18 cellular contexts compared by ENCODE assay signal in genomic region chr1:234572966-234573365, GRCh38. TPM values are rescaled to one million over a fixed set of nuclear protein-coding genes. Genes with fewer than 3 reads are reported as not detected.
DNase-seq lines count a peak whose midpoint lies in the region; ATAC-seq and TF ChIP-seq lines count a peak whose summit lies in the region.
"Had no signal": no experiment of that assay in that cellular context is flagged by ENCODE, and none has a peak within 500 bp of the region (broad histone marks: within the 10 kb centered on the region; RNA-seq: fewer than 3 reads in every experiment).

No MANE protein-coding gene starts in this region.

- TF ChIP-seq CTCF in left ventricle myocardium inferior (IDR thresholded peaks at IDR 0.05; ENCODE audit: borderline replicate concordance) (no peak), PC-9 (conservative IDR thresholded peaks at IDR 0.05) (no peak)

- CTCF ChIA-PET in PC-9 (lab: Charles Lee) = interaction anchor here (0.6 kb wide), 1 partner anchor 583 kb away, joined by 4 read pairs; no protein-coding TSS in a partner anchor

- peak overlapping the region; percentile 12; the same call in 1 of the 2 replicates for H3K4me2 ChIP-seq in PC-9

- no peak for ATAC-seq in GM21825 (IDR thresholded peaks at IDR 0.05; ENCODE audit: unreplicated experiment)
- ATAC-seq in GM19324 (IDR thresholded peaks at IDR 0.05; ENCODE audit: low FRiP score, unreplicated experiment) = no peak

- POLR2A ChIA-PET in PC-9 (lab: Charles Lee; ENCODE audit: unreplicated experiment) = interaction anchor here (0.5 to 0.7 kb wide), 3 partner anchors 27 to 151 kb away, joined by 5 to 16 read pairs (median 6); no protein-coding TSS in a partner anchor

- no peak overlapping the region for H2AFZ ChIP-seq in PC-9

- H3K27ac ChIP-seq in left ventricle myocardium inferior (replicated peaks) (peak overlapping the region; percentile 3), PC-9 (no peak overlapping the region), skeletal muscle tissue (ENCODE audit: low read depth, low read length) (peak overlapping the region; percentile 34)
- H3K27ac ChIP-seq: SJSA1 had no signal

- H3K9me3 ChIP-seq in left ventricle myocardium inferior (replicated peaks) = no peaks in the 10 kb centered on the region
- H3K9me3 ChIP-seq in PC-9 (ENCODE audit: insufficient read depth, low read depth) = no peaks in the 10 kb centered on the region
- H3K9me3 ChIP-seq in skeletal muscle tissue (ENCODE audit: control insufficient read depth in 3 of 3, low read length in 3 of 3) = no peaks in the 10 kb centered on the region
- H3K9me3 ChIP-seq: BE2C, SJSA1 had no signal

- H3K4me1 ChIP-seq in left ventricle myocardium inferior (peaks cover 28% of the 10 kb centered on the region), PC-9 (replicated peaks; ENCODE audit: insufficient read depth) (peaks cover 25% of the 10 kb centered on the region), skeletal muscle tissue (ENCODE audit: control insufficient read depth in 3 of 3, insufficient read depth in 3 of 3, low read length in 3 of 3) (peaks cover 9 to 22% (median 15%) of the 10 kb centered on the region in 3 donors)
- H3K4me1 ChIP-seq: SJSA1 had no signal

- 0 out of 2 replicates have a peak, but pooled peaks cover 4% of the 10 kb centered on the region for H3F3A ChIP-seq in PC-9 (ENCODE audit: insufficient read depth, low read depth)

- H3K36me3 ChIP-seq in left ventricle myocardium inferior = no peaks in the 10 kb centered on the region
- H3K36me3 ChIP-seq in PC-9 (ENCODE audit: low read depth) = no peaks in the 10 kb centered on the region
- no peaks in the 10 kb centered on the region for H3K36me3 ChIP-seq in skeletal muscle tissue (ENCODE audit: control insufficient read depth in 3 of 3, insufficient read depth in 3 of 3, low read length in 3 of 3)
- H3K36me3 ChIP-seq: BE2C, SJSA1 had no signal

- no TSS peak for BruUV-seq in PC-9 (replicated peaks; lab: Mats Ljungman, UMichigan)

- H4K20me1 ChIP-seq in PC-9 (ENCODE audit: insufficient read depth) = no peaks in the 10 kb centered on the region

- H3K27me3 ChIP-seq in left ventricle myocardium inferior (ENCODE audit: low read depth) (no peaks in the 10 kb centered on the region), PC-9 (ENCODE audit: insufficient read depth, low read depth) (no peaks in the 10 kb centered on the region), skeletal muscle tissue (ENCODE audit: control insufficient read depth in 3 of 3, insufficient read depth in 3 of 3, low read length in 3 of 3) (no peaks in the 10 kb centered on the region)
- H3K27me3 ChIP-seq: BE2C, SJSA1 had no signal

- peak overlapping the region in 1 of 3 donors; percentile 32 for H3K9ac ChIP-seq in skeletal muscle tissue (ENCODE audit: low read depth in 1 of 3, low read length in 3 of 3)

- H3K9me2 ChIP-seq in PC-9 (ENCODE audit: insufficient read depth) = no peaks in the 10 kb centered on the region

- intact Hi-C loops in left ventricle myocardium inferior (cut with micrococcal nuclease) (no loop called here), cardiac septum (cut with DNase I) (no loop called here), PC-9 (cut with micrococcal nuclease; ENCODE audit: unreplicated experiment) (no loop called here)

- DNase-seq in left ventricle myocardium inferior (no peak), cardiac septum (ENCODE audit: low spot score) (no peak), PC-9 (peak in 1 of 2 experiments; percentile 35), medulla oblongata (ENCODE audit: extremely low spot score) (peak; percentile 60), NCI-H1436 treated with DMSO at 0.1 percent for 48 hours (lab: John Stamatoyannopoulos, UW) (no peak)
- DNase-seq: BE2C; CD4-positive, alpha-beta T cell; EL; GOT3; MM.1S; NCI-H1092 treated with DMSO at 0.1 percent for 48 hours; NCI-H2081; NCI-H446 treated with DMSO at 0.1 percent for 48 hours; NCI-H774 had no signal

- no peaks in the 10 kb centered on the region for H3K79me2 ChIP-seq in PC-9 (ENCODE audit: low read depth)

- no peak overlapping the region for H3K4me3 ChIP-seq in left ventricle myocardium inferior
- H3K4me3 ChIP-seq in PC-9 = no peak overlapping the region
- H3K4me3 ChIP-seq in skeletal muscle tissue (ENCODE audit: low read length in 3 of 3) = no peak overlapping the region
- H3K4me3 ChIP-seq: SJSA1 had no signal

RNA-seq across cellular contexts. Expression of gene IRF2BP2, which starts 37.0 kb away (rescaled TPM):
- total RNA-seq in left ventricle myocardium inferior = 126 TPM
- total RNA-seq in cardiac septum = 65.6 TPM
- 80.7 and 122 TPM in 2 replicates for total RNA-seq in PC-9 (2021)
- 83.0 TPM for total RNA-seq in skeletal muscle tissue
